8 cellular contexts compared by ENCODE assay signal in genomic region chr3:53161820-53162671, GRCh38. TPM values are rescaled to one million over a fixed set of nuclear protein-coding genes. Genes with fewer than 3 reads are reported as not detected.
DNase-seq lines count a peak whose midpoint lies in the region; ATAC-seq and TF ChIP-seq lines count a peak whose summit lies in the region.

No MANE protein-coding gene starts in this region.

- H3K9me3 ChIP-seq in MM.1S (replicated peaks; ENCODE audit: insufficient read depth, low read length): no peaks in the 10 kb centered on the region
- no peaks in the 10 kb centered on the region for H3K9me3 ChIP-seq in esophagus squamous epithelium
- H3K9me3 ChIP-seq in neuronal stem cell (replicated peaks in 1 of 2; ENCODE audit: control insufficient read depth in 2 of 2, insufficient read depth in 1 of 2, low read depth in 1 of 2, low read length in 2 of 2): no peaks in the 10 kb centered on the region
- no peaks in the 10 kb centered on the region for H3K9me3 ChIP-seq in aorta (ENCODE audit: control insufficient read depth, low read length)

- peak in 2 of 4 donors; percentile 15 to 24 for TF ChIP-seq POLR2A in esophagus squamous epithelium (IDR thresholded peaks at IDR 0.05)

- H3K4ac ChIP-seq in neuronal stem cell (ENCODE audit: low read length): no peak overlapping the region

- no peaks in the 10 kb centered on the region for H4K20me1 ChIP-seq in MM.1S (ENCODE audit: insufficient read depth, low read length)

- no peaks in the 10 kb centered on the region for H3K36me3 ChIP-seq in MM.1S (replicated peaks; ENCODE audit: insufficient read depth, low read length)
- H3K36me3 ChIP-seq in esophagus squamous epithelium: peaks cover 0 to 12% (median 6%) of the 10 kb centered on the region in 3 donors
- no peaks in the 10 kb centered on the region for H3K36me3 ChIP-seq in neuronal stem cell (replicated peaks in 1 of 2; ENCODE audit: control insufficient read depth in 2 of 2, insufficient read depth in 2 of 2, low read length in 2 of 2)
- no peaks in the 10 kb centered on the region for H3K36me3 ChIP-seq in aorta (ENCODE audit: control insufficient read depth in 1 of 2, insufficient read depth in 2 of 2, low read length in 1 of 2)

- H2BK15ac ChIP-seq in neuronal stem cell (ENCODE audit: low read length): no peak overlapping the region

- no peak overlapping the region for H4K91ac ChIP-seq in neuronal stem cell (ENCODE audit: low read depth, low read length, poor library complexity)

- H2AFZ ChIP-seq in MM.1S (ENCODE audit: low read length): no peak overlapping the region
- peak overlapping the region; percentile 95 for H2AFZ ChIP-seq in neuronal stem cell (ENCODE audit: low read length)

- H3K14ac ChIP-seq in neuronal stem cell (ENCODE audit: low read length): peak overlapping the region; percentile 64

- peaks cover 14% of the 10 kb centered on the region for H3F3A ChIP-seq in MM.1S (ENCODE audit: insufficient read depth, low read length)

- H3K9me2 ChIP-seq in MM.1S (replicated peaks; ENCODE audit: insufficient read depth, low read length): no peaks in the 10 kb centered on the region

- H2BK12ac ChIP-seq in neuronal stem cell (ENCODE audit: low read length): no peak overlapping the region

- peak overlapping the region; percentile 75; the same call in 1 of the 2 replicates for H3K9ac ChIP-seq in MM.1S (ENCODE audit: low read length)
- peak overlapping the region; percentile 75 for H3K9ac ChIP-seq in neuronal stem cell (ENCODE audit: low read depth, low read length, poor library complexity)

- H3K4me1 ChIP-seq in MM.1S (ENCODE audit: low read length) (peaks cover 24% of the 10 kb centered on the region), esophagus squamous epithelium (peaks cover 39 to 90% (median 43%) of the 10 kb centered on the region in 3 donors), neuronal stem cell (ENCODE audit: control insufficient read depth in 2 of 2, insufficient read depth in 1 of 2, low read depth in 1 of 2, low read length in 2 of 2) (peaks cover 14 to 28% of the 10 kb centered on the region in 2 donors), aorta (ENCODE audit: control insufficient read depth in 1 of 2, insufficient read depth in 2 of 2, low read length in 2 of 2) (no peaks in the 10 kb centered on the region)

- H3K23ac ChIP-seq in neuronal stem cell (ENCODE audit: low read depth, low read length, poor library complexity): peak overlapping the region; percentile 77

- TF ChIP-seq CTCF in MM.1S (IDR thresholded peaks at IDR 0.05; ENCODE audit: low read length) (no peak), esophagus squamous epithelium (IDR thresholded peaks at IDR 0.05) (no peak)

- H3K79me2 ChIP-seq in MM.1S (ENCODE audit: low read length): peaks cover 50% of the 10 kb centered on the region

- DNase-seq in DMS 273 (lab: John Stamatoyannopoulos, UW; ENCODE audit: unreplicated experiment): peak; percentile 50
- DNase-seq in DMS 273 treated with DMSO at 0.1 percent for 48 hours (lab: John Stamatoyannopoulos, UW): no peak
- DNase-seq in MM.1S: peak; percentile 35
- peak; percentile 20 to 38 for DNase-seq in activated CD8-positive, alpha-beta memory T cell treated with anti-CD3 and anti-CD28 coated beads for 4 hours (ENCODE audit: low read depth in 2 of 2)
- no peak for DNase-seq in esophagus squamous epithelium (lab: John Stamatoyannopoulos, UW)
- no peak for DNase-seq in neuronal stem cell (ENCODE audit: low spot score)
- no peak for DNase-seq in aorta
- no peak for DNase-seq in NCI-H226

- H3K4me2 ChIP-seq in MM.1S (ENCODE audit: low read depth, low read length) (peak overlapping the region; percentile 38; the same call in 1 of the 2 replicates), neuronal stem cell (ENCODE audit: insufficient read depth, low read length, poor library complexity, severe bottlenecking) (peak overlapping the region; percentile 87)

- 3% methylated on average over 15 of the region's 49 CpGs; no CpG with 5 or more reads in 1 of the 2 donors for WGBS in esophagus squamous epithelium, 2 donors
- no CpG with 5 or more reads among the region's 49 CpGs for WGBS in neuronal stem cell (ENCODE audit: extremely low coverage in 2 of 2, insufficient read length in 2 of 2, insufficient replicate concordance in 1 of 2), 2 donors
- WGBS in aorta, 2 donors: 7 to 18% methylated on average over 19 to 49 of the region's 49 CpGs

- no peak overlapping the region for H2BK5ac ChIP-seq in neuronal stem cell (ENCODE audit: low read length)

- H3K4me3 ChIP-seq in MM.1S (ENCODE audit: low read length): peak overlapping the region; percentile 87
- H3K4me3 ChIP-seq in esophagus squamous epithelium: peak overlapping the region; percentile 84 to 96 (median 92)
- peak overlapping the region; percentile 45 to 87 for H3K4me3 ChIP-seq in neuronal stem cell (ENCODE audit: low read length in 2 of 2)
- peak overlapping the region; percentile 87 to 88 for H3K4me3 ChIP-seq in aorta (ENCODE audit: low read length in 2 of 2)

- peak overlapping the region; percentile 71 for H3K18ac ChIP-seq in neuronal stem cell (ENCODE audit: low read length)

- intact Hi-C loops in esophagus squamous epithelium (cut with DNase I): no loop called here
- intact Hi-C loops in aorta (cut with DNase I): loop anchor here in 1 of 2 donors (2.0 kb wide), 1 partner anchor 33 kb away; no protein-coding TSS in a partner anchor

- no peak overlapping the region for H2BK120ac ChIP-seq in neuronal stem cell (ENCODE audit: low read depth, low read length)

- H3K79me1 ChIP-seq in neuronal stem cell (ENCODE audit: low read depth, low read length): peaks cover 3% of the 10 kb centered on the region

- no peak for ATAC-seq in aorta (ENCODE audit: low FRiP score)

- H4K8ac ChIP-seq in neuronal stem cell (ENCODE audit: low read depth, low read length): no peak overlapping the region

- H2AK5ac ChIP-seq in neuronal stem cell (ENCODE audit: low read depth, low read length): no peak overlapping the region

- no peaks in the 10 kb centered on the region for H3K27me3 ChIP-seq in MM.1S (replicated peaks; ENCODE audit: insufficient read depth, low read length)
- peaks cover 0 to 8% (median 0%) of the 10 kb centered on the region in 4 donors for H3K27me3 ChIP-seq in esophagus squamous epithelium
- H3K27me3 ChIP-seq in neuronal stem cell (ENCODE audit: control insufficient read depth in 3 of 3, insufficient read depth in 3 of 3, low read depth in 1 of 3, low read length in 3 of 3): peaks cover 0 to 78% (median 18%) of the 10 kb centered on the region in 3 experiments
- no peaks in the 10 kb centered on the region for H3K27me3 ChIP-seq in aorta (ENCODE audit: control insufficient read depth in 1 of 2, insufficient read depth in 2 of 2, low read length in 1 of 2)

- H3K27ac ChIP-seq in MM.1S (ENCODE audit: low read length) (no peak overlapping the region), esophagus squamous epithelium (peak overlapping the region; percentile 88 to 98 (median 93)), neuronal stem cell (replicated peaks; ENCODE audit: low read length) (no peak overlapping the region), aorta (ENCODE audit: low read depth in 1 of 2, low read length in 2 of 2) (peak overlapping the region; percentile 3 to 31)

RNA-seq across cellular contexts. Expression of gene PRKCD, which starts 1.0 kb away (rescaled TPM):
- total RNA-seq in esophagus squamous epithelium (10 to 100 TPM in 3 of 4 donors, 1 to 10 TPM in 1; 8.8 to 21.5 (median 20.1) TPM), aorta (10 to 100 TPM; 23.6 to 33.4 TPM)
- 7.8 TPM for polyA plus RNA-seq in neuronal stem cell (2013, experiment 1 of 2)
- 7.9 TPM for polyA plus RNA-seq in neuronal stem cell (2013, experiment 2 of 2)
- polyA plus RNA-seq in aorta: 10 to 100 TPM; 16.1 to 30.8 TPM

RNA-seq across cellular contexts. Expression of gene RFT1, which starts 31.8 kb away (rescaled TPM):
- total RNA-seq in esophagus squamous epithelium (10 to 100 TPM in 3 of 4 donors, 1 to 10 TPM in 1; 4.9 to 18.2 (median 12.8) TPM), aorta (10 to 100 TPM; 11.9 to 16.6 TPM)
- 9.3 TPM for polyA plus RNA-seq in neuronal stem cell (2013, experiment 1 of 2)
- polyA plus RNA-seq in neuronal stem cell (2013, experiment 2 of 2): 9.6 TPM
- 1 to 10 TPM; 5.0 to 5.8 TPM for polyA plus RNA-seq in aorta

Comparison
In these comparisons a context has a peak if more than half of its experiments do, and no peak if none do; other contexts are left out.
1. DNase-seq: peak in DMS 273 (single experiment), MM.1S (single experiment) and activated CD8-positive, alpha-beta memory T cell treated with anti-CD3 and anti-CD28 coated beads for 4 hours (2 of 2); none in DMS 273 treated with DMSO at 0.1 percent for 48 hours (single experiment), esophagus squamous epithelium (single experiment), neuronal stem cell (single experiment), aorta (0 of 2) and NCI-H226 (single experiment).
2. H3K27ac ChIP-seq: peak in esophagus squamous epithelium (4 of 4) and aorta (2 of 2); none in MM.1S (single experiment) and neuronal stem cell (single experiment).
3. Peak in every context shown above with its lines, with median percentiles within 50 percentile points of each other: H3K4me3 ChIP-seq.